Comparison of ENCODE assay signal across 8 cellular contexts in genomic region chr19:47697863-47698609, GRCh38. TPM values are rescaled to one million over a fixed set of nuclear protein-coding genes. Genes with fewer than 3 reads are reported as not detected.
DNase-seq lines count a peak whose midpoint lies in the region; ATAC-seq and TF ChIP-seq lines count a peak whose summit lies in the region.

No MANE protein-coding gene starts in this region.

- TF ChIP-seq POLR2A in stomach (IDR thresholded peaks at IDR 0.05): no peak

- H2AFZ ChIP-seq in fibroblast of lung (ENCODE audit: low read length): no peak overlapping the region

- no peak overlapping the region for H3K4me3 Mint-ChIP-seq in Calu3 (ENCODE audit: low read depth, unreplicated experiment)
- no peak overlapping the region for H3K4me3 Mint-ChIP-seq in naive thymus-derived CD4-positive, alpha-beta T cell

- H3K27ac ChIP-seq in fibroblast of lung (ENCODE audit: insufficient read depth, low read length): peak overlapping the region; percentile 32
- no peak overlapping the region for H3K27ac ChIP-seq in naive thymus-derived CD4-positive, alpha-beta T cell (ENCODE audit: low read depth, low read length)
- peak overlapping the region in 4 of 5 donors; percentile 65 to 78 (median 68) for H3K27ac ChIP-seq in stomach

- peaks cover 34% of the 10 kb centered on the region for H3K36me3 Mint-ChIP-seq in Calu3 (ENCODE audit: insufficient read depth, unreplicated experiment)
- peaks cover 0 to 21% (median 4%) of the 10 kb centered on the region in 5 donors for H3K36me3 Mint-ChIP-seq in naive thymus-derived CD4-positive, alpha-beta T cell

- H3K4me1 Mint-ChIP-seq in Calu3 (ENCODE audit: low read depth, unreplicated experiment): no peaks in the 10 kb centered on the region
- H3K4me1 Mint-ChIP-seq in naive thymus-derived CD4-positive, alpha-beta T cell: peaks cover 0 to 6% (median 3%) of the 10 kb centered on the region in 7 donors

- H3K9me3 Mint-ChIP-seq in Calu3 (ENCODE audit: low read depth, unreplicated experiment): no peaks in the 10 kb centered on the region
- H3K9me3 Mint-ChIP-seq in naive thymus-derived CD4-positive, alpha-beta T cell: no peaks in the 10 kb centered on the region

- H3K4me1 ChIP-seq in fibroblast of lung (ENCODE audit: control insufficient read depth, extremely low read depth, insufficient read depth, low read length) (no peaks in the 10 kb centered on the region), stomach (peaks cover 0 to 16% (median 4%) of the 10 kb centered on the region in 4 donors)
- no peaks in the 10 kb centered on the region for H3K4me1 ChIP-seq in naive thymus-derived CD4-positive, alpha-beta T cell (ENCODE audit: control insufficient read depth in 2 of 2, insufficient read depth in 2 of 2, low read length in 2 of 2)

- peak; percentile 76 for ATAC-seq in naive thymus-derived CD4-positive, alpha-beta T cell

- no peaks in the 10 kb centered on the region for H3K79me2 ChIP-seq in fibroblast of lung (ENCODE audit: control insufficient read depth, insufficient read depth, low read length)

- intact Hi-C loops in Calu3 (cut with micrococcal nuclease; ENCODE audit: unreplicated experiment) (loop anchor here (1.0 to 2.0 kb wide), 2 partner anchors 89 to 262 kb away; partner anchors contain the start of gene BICRA), stomach (cut with DNase I; ENCODE audit: low total_unique reads) (no loop called here)
- intact Hi-C loops in naive thymus-derived CD4-positive, alpha-beta T cell (cut with micrococcal nuclease): loop anchor here (1.0 to 5.0 kb wide), 9 partner anchors 44 to 402 kb away; partner anchors contain the start of gene NAPA (in 1 of the 2)

- no peak overlapping the region for H3K4me2 ChIP-seq in fibroblast of lung (ENCODE audit: extremely low read depth, insufficient read depth, low read length)

- peak; percentile 99 for TF ChIP-seq CTCF in Calu3 (IDR thresholded peaks at IDR 0.05; ENCODE audit: unreplicated experiment)
- peak; percentile 99 for TF ChIP-seq CTCF in fibroblast of lung (conservative IDR thresholded peaks at IDR 0.05 in 1 of 2, IDR thresholded peaks at IDR 0.05 in 1 of 2; ENCODE audit: low read depth in 1 of 2, low read length in 2 of 2)
- peak in 6 of 7 experiments; percentile 76 to 99 (median 96) for TF ChIP-seq CTCF in stomach (IDR thresholded peaks at IDR 0.05)

- POLR2A ChIA-PET in naive thymus-derived CD4-positive, alpha-beta T cell (lab: Charles Lee): interaction anchor here (0.6 kb wide), 1 partner anchor 9 kb away, joined by 3 read pairs; no protein-coding TSS in a partner anchor

- CTCF ChIA-PET in Calu3 (lab: Charles Lee): interaction anchor here (0.6 to 5.4 kb wide), 8 partner anchors 45 to 1122 kb away, joined by 3 to 44 read pairs (median 4); partner anchors contain the start of genes KPTN and NAPA
- CTCF ChIA-PET in naive thymus-derived CD4-positive, alpha-beta T cell (lab: Charles Lee): interaction anchor here (0.5 to 5.9 kb wide), 4 partner anchors 115 to 552 kb away, joined by 3 to 61 read pairs (median 3); no protein-coding TSS in a partner anchor

- no peak for TF ChIP-seq EP300 in stomach (IDR thresholded peaks at IDR 0.05)

- H3K4me3 ChIP-seq in fibroblast of lung (replicated peaks in 1 of 4; ENCODE audit: control extremely low read depth in 1 of 4, insufficient read depth in 1 of 4, low read depth in 3 of 4, low read length in 4 of 4) (no peak overlapping the region), stomach (no peak overlapping the region)
- no peak overlapping the region for H3K4me3 ChIP-seq in naive thymus-derived CD4-positive, alpha-beta T cell (ENCODE audit: low read length)

- H4K20me1 ChIP-seq in fibroblast of lung (ENCODE audit: control insufficient read depth, extremely low read depth, insufficient read depth, low read length): no peaks in the 10 kb centered on the region

- no peak overlapping the region for H3K9ac ChIP-seq in fibroblast of lung (ENCODE audit: insufficient read depth, low read length)

- H3K9me3 ChIP-seq in fibroblast of lung (ENCODE audit: control insufficient read depth, insufficient read depth, low read depth, low read length) (no peaks in the 10 kb centered on the region), stomach (no peaks in the 10 kb centered on the region)
- no peaks in the 10 kb centered on the region for H3K9me3 ChIP-seq in naive thymus-derived CD4-positive, alpha-beta T cell (ENCODE audit: control insufficient read depth in 2 of 3, low read length in 3 of 3)

- BruUV-seq in Calu3 (replicated peaks; lab: Mats Ljungman, UMichigan): no TSS peak

- 34 to 42% (median 39%) methylated on average over 19 to 21 of the region's 21 CpGs for WGBS in stomach, 5 donors

- H3K36me3 ChIP-seq in fibroblast of lung (ENCODE audit: control insufficient read depth, insufficient read depth, low read length): peaks cover 22% of the 10 kb centered on the region
- peaks cover 0 to 63% (median 4%) of the 10 kb centered on the region in 3 experiments for H3K36me3 ChIP-seq in naive thymus-derived CD4-positive, alpha-beta T cell (ENCODE audit: control insufficient read depth in 2 of 3, insufficient read depth in 3 of 3, low read length in 3 of 3)
- peaks cover 43 to 81% (median 78%) of the 10 kb centered on the region in 4 donors for H3K36me3 ChIP-seq in stomach

- DNase-seq in Calu3: peak; percentile 88
- peak in 71 of 76 experiments; percentile 24 to 88 (median 67) for DNase-seq in HUDEP-2 (lab: John Stamatoyannopoulos, UW; ENCODE audit: unreplicated experiment in 76 of 76)
- DNase-seq in OCI-M2 (lab: John Stamatoyannopoulos, UW; ENCODE audit: unreplicated experiment): peak; percentile 54
- DNase-seq in activated T-cell treated with anti-CD3 and anti-CD28 coated beads, Interleukin-2, amount 50 U/mL, for 48 hours: peak; percentile 68 to 76
- peak; percentile 66 to 83 for DNase-seq in fibroblast of lung (ENCODE audit: low read depth in 2 of 2)
- peak; percentile 10 to 59 (median 41) for DNase-seq in naive thymus-derived CD4-positive, alpha-beta T cell
- peak; percentile 79 for DNase-seq in stomach
- no peak for DNase-seq in KG1 (lab: John Stamatoyannopoulos, UW)

- H3K27ac Mint-ChIP-seq in Calu3 (ENCODE audit: unreplicated experiment): no peak overlapping the region
- peak overlapping the region in 2 of 9 donors; percentile 9 to 12 for H3K27ac Mint-ChIP-seq in naive thymus-derived CD4-positive, alpha-beta T cell

- H3K27me3 ChIP-seq in fibroblast of lung (ENCODE audit: control insufficient read depth, insufficient read depth, low read length): no peaks in the 10 kb centered on the region
- no peaks in the 10 kb centered on the region for H3K27me3 ChIP-seq in naive thymus-derived CD4-positive, alpha-beta T cell (ENCODE audit: control insufficient read depth in 2 of 2, insufficient read depth in 2 of 2, low read length in 2 of 2)
- no peaks in the 10 kb centered on the region for H3K27me3 ChIP-seq in stomach

- H3K27me3 Mint-ChIP-seq in Calu3 (ENCODE audit: unreplicated experiment): no peaks in the 10 kb centered on the region
- no peaks in the 10 kb centered on the region for H3K27me3 Mint-ChIP-seq in naive thymus-derived CD4-positive, alpha-beta T cell

RNA-seq across cellular contexts. Expression of gene EHD2, which starts 15.2 kb away (rescaled TPM):
- total RNA-seq in Calu3 (2022) (52.3 and 71.5 TPM in 2 replicates), fibroblast of lung (106 and 192 TPM in 2 replicates), stomach (100 to 1,000 TPM in 1 of 5 donors, 10 to 100 TPM in 4; 24.5 to 334 (median 36.2) TPM)
- polyA plus RNA-seq in fibroblast of lung (96.5 and 97.0 TPM in 2 replicates), stomach (10 to 100 TPM; 38.6 to 45.1 (median 39.9) TPM)
- polyA plus RNA-seq in fibroblast of lung (2012): 422 and 520 TPM in 2 replicates
- polyA minus RNA-seq in fibroblast of lung (ENCODE audit: low replicate concordance): 423 and 614 TPM in 2 replicates
- under 1 TPM in 3 of 5 experiments, not detected in 2; 0.15 to 0.37 (median 0.19) TPM for total RNA-seq in naive thymus-derived CD4-positive, alpha-beta T cell
- polyA plus RNA-seq in naive thymus-derived CD4-positive, alpha-beta T cell: not detected

RNA-seq across cellular contexts. Expression of gene NOP53, which starts 47.3 kb away (rescaled TPM):
- 193 and 222 TPM in 2 replicates for total RNA-seq in Calu3 (2022)
- 59.6 and 110 TPM in 2 replicates for total RNA-seq in fibroblast of lung
- 47.2 and 60.8 TPM in 2 replicates for polyA plus RNA-seq in fibroblast of lung
- 151 and 182 TPM in 2 replicates for polyA plus RNA-seq in fibroblast of lung (2012)
- 18.5 and 20.5 TPM in 2 replicates for polyA minus RNA-seq in fibroblast of lung (ENCODE audit: low replicate concordance)
- 1,000 to 10,000 TPM in 2 of 5 experiments, 100 to 1,000 TPM in 3; 316 to 1,143 (median 992) TPM for total RNA-seq in naive thymus-derived CD4-positive, alpha-beta T cell
- 100 to 1,000 TPM; 362 to 426 TPM for polyA plus RNA-seq in naive thymus-derived CD4-positive, alpha-beta T cell
- 100 to 1,000 TPM; 110 to 784 (median 214) TPM for total RNA-seq in stomach
- polyA plus RNA-seq in stomach: 100 to 1,000 TPM; 540 to 699 (median 547) TPM

Comparison
In these comparisons a context has a peak if more than half of its experiments do, and no peak if none do; other contexts are left out.
1. RNA of gene EHD2, which starts 15.2 kb away (total RNA-seq): 106 to 192 TPM in fibroblast of lung, 52.3 to 71.5 TPM in Calu3 and 24.5 to 334 TPM in stomach; 0.15 to 0.37 TPM in naive thymus-derived CD4-positive, alpha-beta T cell; every median in the first group is over 10 times any median in the second.
2. Peak in every context shown above with its lines, with median percentiles within 50 percentile points of each other: CTCF ChIP-seq.